ENCODE assay signal across 9 cellular contexts in the genomic region with DNA sequence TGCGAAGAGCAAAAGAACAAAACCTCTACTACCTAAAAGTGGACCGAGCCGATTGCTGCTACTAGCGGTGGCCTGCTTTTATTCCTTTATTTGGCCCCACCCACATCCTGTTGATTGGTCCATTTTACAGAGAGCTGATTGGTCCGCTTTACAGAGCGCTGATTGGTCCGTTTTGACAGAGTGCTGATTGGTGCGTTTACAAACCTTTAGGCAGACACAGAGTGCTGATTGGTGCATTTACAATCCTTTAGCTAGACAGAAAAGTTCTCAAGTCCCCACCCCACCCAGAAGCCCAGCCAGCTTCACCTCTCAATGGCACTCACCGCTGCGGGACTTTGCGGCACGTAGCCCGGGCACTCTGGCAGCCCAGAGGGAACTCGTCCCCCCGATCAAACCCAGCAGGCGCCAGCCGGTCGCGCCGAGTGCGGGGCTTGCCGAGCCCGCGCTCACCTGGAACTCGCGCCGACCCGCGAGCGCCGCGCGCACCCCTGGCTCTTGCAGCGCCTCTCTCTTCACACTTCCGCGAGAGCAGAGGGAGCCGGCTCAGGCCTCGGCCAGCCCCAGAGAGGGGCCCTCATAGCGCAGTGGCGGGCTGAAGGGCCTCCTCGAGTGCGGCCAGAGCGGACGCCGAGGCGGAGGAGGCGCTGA. TPM values are rescaled to one million over a fixed set of nuclear protein-coding genes. Genes with fewer than 3 reads are reported as not detected.
DNase-seq lines count a peak whose midpoint lies in the region; ATAC-seq and TF ChIP-seq lines count a peak whose summit lies in the region.
"Had no signal": no experiment of that assay in that cellular context is flagged by ENCODE, and none has a peak within 500 bp of the region (broad histone marks: within the 10 kb centered on the region; RNA-seq: fewer than 3 reads in every experiment).

No MANE protein-coding gene starts in this region.

- CTCF ChIA-PET in SK-N-SH (lab: Yijun Ruan, JAX) (no interaction called here), T-cell (lab: Charles Lee) (no interaction called here)

- H3K27ac Mint-ChIP-seq in T-cell: no peak overlapping the region

- H3K4me1 ChIP-seq in SK-N-SH (ENCODE audit: control insufficient read depth in 1 of 2, insufficient read depth in 2 of 2, low read depth in 1 of 2, low read length in 1 of 2) (no peaks in the 10 kb centered on the region), HAP-1 (no peaks in the 10 kb centered on the region)

- no peaks in the 10 kb centered on the region for H3K9me2 ChIP-seq in SK-N-SH

- 55% methylated on average over 23 of the region's 47 CpGs for WGBS in SK-N-SH (ENCODE audit: low lambda C conversion rate)

- in situ Hi-C loops in GM13977 (cut with MboI; ENCODE audit: low pct_unique_long_range_greater_than_20kb, low sequenced_read_pairs, unreplicated experiment): no loop called here
- in situ Hi-C loops in HAP-1 (cut with MboI; ENCODE audit: low sequenced_read_pairs): no loop called here

- no peak overlapping the region for H3K9ac ChIP-seq in SK-N-SH

- no peaks in the 10 kb centered on the region for H4K20me1 ChIP-seq in SK-N-SH (ENCODE audit: insufficient read depth)

- POLR2A ChIA-PET in SK-N-SH (lab: Yijun Ruan, JAX) (no interaction called here), T-cell (lab: Charles Lee) (no interaction called here)

- H3K27me3 Mint-ChIP-seq in T-cell: peaks cover 15 to 32% of the 10 kb centered on the region in 2 donors

- H3K4me1 Mint-ChIP-seq in T-cell: peaks cover 2 to 6% (median 3%) of the 10 kb centered on the region in 3 donors

- H3K9me3 ChIP-seq in SK-N-SH (no peaks in the 10 kb centered on the region), HAP-1 (no peaks in the 10 kb centered on the region)

- H2AFZ ChIP-seq in SK-N-SH (ENCODE audit: low read depth): peak overlapping the region; percentile 35; the same call in 1 of the 2 replicates

- H3K27ac ChIP-seq in SK-N-SH (ENCODE audit: low read depth in 2 of 2, low read length in 1 of 2) (no peak overlapping the region), skin epidermis (peak overlapping the region in 2 of 21 experiments; percentile 19 to 35)

- H3K4me3 Mint-ChIP-seq in T-cell: peak overlapping the region; percentile 21 to 57 (median 47)

- H3K4me2 ChIP-seq in SK-N-SH: no peak overlapping the region

- H3K4me3 ChIP-seq in SK-N-SH (ENCODE audit: low read depth in 2 of 2, low read length in 1 of 2) (peak overlapping the region in 1 of 2 experiments; percentile 25; a peak in 2 of 4 replicates), fibroblast of the aortic adventitia (ENCODE audit: low read depth, low read length) (peak overlapping the region; percentile 55), skin epidermis (peak overlapping the region; percentile 19 to 46 (median 28)), HAP-1 (no peak overlapping the region)

- peak; percentile 52 for DNase-seq in SK-N-SH
- peak in 10 of 34 experiments; percentile 3 to 20 (median 10) for DNase-seq in T-cell
- peak; percentile 14 for DNase-seq in fibroblast of the aortic adventitia (ENCODE audit: low read depth)
- no peak for DNase-seq in GM13977 (ENCODE audit: low spot score)
- DNase-seq in AG08395 (ENCODE audit: low spot score): no peak
- DNase-seq in HAP-1 (ENCODE audit: low spot score in 2 of 2): no peak
- DNase-seq: DND-41 had no signal

- H3K27me3 ChIP-seq in SK-N-SH (ENCODE audit: insufficient read depth) (no peaks in the 10 kb centered on the region; the same call in 1 of the 2 replicates), HAP-1 (ENCODE audit: low read depth) (no peaks in the 10 kb centered on the region)

- TF ChIP-seq CTCF in SK-N-SH (IDR thresholded peaks at IDR 0.05): no peak
- no peak for TF ChIP-seq CTCF in fibroblast of the aortic adventitia (IDR thresholded peaks at IDR 0.05; ENCODE audit: insufficient read depth, low read length)
- no peak for TF ChIP-seq CTCF in GM13977 (IDR thresholded peaks at IDR 0.05; ENCODE audit: extremely low read depth, insufficient read depth, missing control alignments)

- TF ChIP-seq EP300 in SK-N-SH (IDR thresholded peaks at IDR 0.05; ENCODE audit: borderline replicate concordance in 1 of 2, low read depth in 1 of 2, low read length in 1 of 2): no peak

- no peaks in the 10 kb centered on the region for H3K9me3 Mint-ChIP-seq in T-cell

- H3K79me2 ChIP-seq in SK-N-SH (ENCODE audit: insufficient read depth): no peaks in the 10 kb centered on the region

- H3F3A ChIP-seq in SK-N-SH (replicated peaks; ENCODE audit: insufficient read depth): peaks cover 8% of the 10 kb centered on the region

- H3K36me3 Mint-ChIP-seq in T-cell: no peaks in the 10 kb centered on the region

- no peak for TF ChIP-seq RAD21 in SK-N-SH (IDR thresholded peaks at IDR 0.05; ENCODE audit: low read length)

- H3K36me3 ChIP-seq in SK-N-SH (replicated peaks in 1 of 2; ENCODE audit: control insufficient read depth in 1 of 2, insufficient read depth in 2 of 2, low read length in 1 of 2) (no peaks in the 10 kb centered on the region), HAP-1 (replicated peaks) (no peaks in the 10 kb centered on the region)

- ATAC-seq in SK-N-SH treated with all-trans-retinoic acid at 6 μM for 48 hours (no peak; the same call in 2 of the 3 replicates), T-cell (replicated peaks in 1 of 4) (peak; percentile 45 to 63 (median 55))

TF ChIP-seq in SK-N-SH, 30 proteins besides CTCF, POLR2A, EP300 and RAD21:
- TF ChIP-seq, protein P1, sequence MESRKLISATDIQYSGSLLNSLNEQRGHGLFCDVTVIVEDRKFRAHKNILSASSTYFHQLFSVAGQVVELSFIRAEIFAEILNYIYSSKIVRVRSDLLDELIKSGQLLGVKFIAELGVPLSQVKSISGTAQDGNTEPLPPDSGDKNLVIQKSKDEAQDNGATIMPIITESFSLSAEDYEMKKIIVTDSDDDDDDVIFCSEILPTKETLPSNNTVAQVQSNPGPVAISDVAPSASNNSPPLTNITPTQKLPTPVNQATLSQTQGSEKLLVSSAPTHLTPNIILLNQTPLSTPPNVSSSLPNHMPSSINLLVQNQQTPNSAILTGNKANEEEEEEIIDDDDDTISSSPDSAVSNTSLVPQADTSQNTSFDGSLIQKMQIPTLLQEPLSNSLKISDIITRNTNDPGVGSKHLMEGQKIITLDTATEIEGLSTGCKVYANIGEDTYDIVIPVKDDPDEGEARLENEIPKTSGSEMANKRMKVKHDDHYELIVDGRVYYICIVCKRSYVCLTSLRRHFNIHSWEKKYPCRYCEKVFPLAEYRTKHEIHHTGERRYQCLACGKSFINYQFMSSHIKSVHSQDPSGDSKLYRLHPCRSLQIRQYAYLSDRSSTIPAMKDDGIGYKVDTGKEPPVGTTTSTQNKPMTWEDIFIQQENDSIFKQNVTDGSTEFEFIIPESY (IDR thresholded peaks at IDR 0.05; ENCODE audit: borderline replicate concordance, low read depth): no peak
- TF ChIP-seq TEAD4 (IDR thresholded peaks at IDR 0.05; ENCODE audit: borderline replicate concordance, insufficient read depth): no peak
- TF ChIP-seq, protein P2, sequence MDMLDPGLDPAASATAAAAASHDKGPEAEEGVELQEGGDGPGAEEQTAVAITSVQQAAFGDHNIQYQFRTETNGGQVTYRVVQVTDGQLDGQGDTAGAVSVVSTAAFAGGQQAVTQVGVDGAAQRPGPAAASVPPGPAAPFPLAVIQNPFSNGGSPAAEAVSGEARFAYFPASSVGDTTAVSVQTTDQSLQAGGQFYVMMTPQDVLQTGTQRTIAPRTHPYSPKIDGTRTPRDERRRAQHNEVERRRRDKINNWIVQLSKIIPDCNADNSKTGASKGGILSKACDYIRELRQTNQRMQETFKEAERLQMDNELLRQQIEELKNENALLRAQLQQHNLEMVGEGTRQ (IDR thresholded peaks at IDR 0.05; ENCODE audit: borderline replicate concordance, low read depth, low read length): no peak
TF ChIP-seq in SK-N-SH: peak in this region for 0.

TF ChIP-seq in SK-N-SH treated with all-trans-retinoic acid at 6 μM for 48 hours, 23 proteins besides CTCF, POLR2A, EP300 and RAD21 (continues in another document):
- TF ChIP-seq ZNF70 (CRISPR knock-in tag; IDR thresholded peaks at IDR 0.05) (no peak), ZC3H10 (CRISPR knock-in tag; IDR thresholded peaks at IDR 0.05) (no peak), ISL1 (CRISPR knock-in tag; IDR thresholded peaks at IDR 0.05) (no peak), GLIS3 (CRISPR knock-in tag; IDR thresholded peaks at IDR 0.05) (no peak), PPARA (CRISPR knock-in tag; IDR thresholded peaks at IDR 0.05; ENCODE audit: borderline replicate concordance) (no peak), ARNTL (CRISPR knock-in tag; IDR thresholded peaks at IDR 0.05; ENCODE audit: borderline replicate concordance, low read depth) (no peak), TCF4 (CRISPR knock-in tag; IDR thresholded peaks at IDR 0.05; ENCODE audit: borderline replicate concordance) (no peak), TOX (CRISPR knock-in tag; IDR thresholded peaks at IDR 0.05; ENCODE audit: borderline replicate concordance) (no peak), ZNF565 (CRISPR knock-in tag; conservative IDR thresholded peaks at IDR 0.05; ENCODE audit: low read depth) (no peak), ZNF8 (CRISPR knock-in tag; IDR thresholded peaks at IDR 0.05) (no peak)
- TF ChIP-seq, protein P3, sequence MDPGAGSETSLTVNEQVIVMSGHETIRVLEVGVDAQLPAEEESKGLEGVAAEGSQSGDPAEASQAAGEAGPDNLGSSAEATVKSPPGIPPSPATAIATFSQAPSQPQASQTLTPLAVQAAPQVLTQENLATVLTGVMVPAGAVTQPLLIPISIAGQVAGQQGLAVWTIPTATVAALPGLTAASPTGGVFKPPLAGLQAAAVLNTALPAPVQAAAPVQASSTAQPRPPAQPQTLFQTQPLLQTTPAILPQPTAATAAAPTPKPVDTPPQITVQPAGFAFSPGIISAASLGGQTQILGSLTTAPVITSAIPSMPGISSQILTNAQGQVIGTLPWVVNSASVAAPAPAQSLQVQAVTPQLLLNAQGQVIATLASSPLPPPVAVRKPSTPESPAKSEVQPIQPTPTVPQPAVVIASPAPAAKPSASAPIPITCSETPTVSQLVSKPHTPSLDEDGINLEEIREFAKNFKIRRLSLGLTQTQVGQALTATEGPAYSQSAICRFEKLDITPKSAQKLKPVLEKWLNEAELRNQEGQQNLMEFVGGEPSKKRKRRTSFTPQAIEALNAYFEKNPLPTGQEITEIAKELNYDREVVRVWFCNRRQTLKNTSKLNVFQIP (CRISPR knock-in tag; IDR thresholded peaks at IDR 0.05; ENCODE audit: borderline replicate concordance, low read depth): no peak

RNA-seq across cellular contexts. Expression of a gene that starts 8.7 kb away (rescaled TPM):
- 0.26 and 0.44 TPM in 2 replicates for polyA plus RNA-seq in SK-N-SH (2012; rRNA removed)
- polyA plus RNA-seq in SK-N-SH (2012; cell fraction: cytosol; rRNA removed): 0.24 and 0.35 TPM in 2 replicates
- 0.38 and 0.58 TPM in 2 replicates for polyA plus RNA-seq in SK-N-SH (2012; cell fraction: nucleus; rRNA removed)
- total RNA-seq in T-cell (under 1 TPM; 0.18 to 0.79 (median 0.47) TPM), fibroblast of the aortic adventitia (ENCODE audit: low replicate concordance) (5.6 and 55.6 TPM in 2 replicates)

Comparison
In these comparisons a context has a peak if more than half of its experiments do, and no peak if none do; other contexts are left out.
1. DNase-seq: peak in SK-N-SH (single experiment) and fibroblast of the aortic adventitia (single experiment); none in GM13977 (single experiment), AG08395 (single experiment) and HAP-1 (0 of 2).